ENCODE assay signal across 17 cellular contexts in the genomic region with DNA sequence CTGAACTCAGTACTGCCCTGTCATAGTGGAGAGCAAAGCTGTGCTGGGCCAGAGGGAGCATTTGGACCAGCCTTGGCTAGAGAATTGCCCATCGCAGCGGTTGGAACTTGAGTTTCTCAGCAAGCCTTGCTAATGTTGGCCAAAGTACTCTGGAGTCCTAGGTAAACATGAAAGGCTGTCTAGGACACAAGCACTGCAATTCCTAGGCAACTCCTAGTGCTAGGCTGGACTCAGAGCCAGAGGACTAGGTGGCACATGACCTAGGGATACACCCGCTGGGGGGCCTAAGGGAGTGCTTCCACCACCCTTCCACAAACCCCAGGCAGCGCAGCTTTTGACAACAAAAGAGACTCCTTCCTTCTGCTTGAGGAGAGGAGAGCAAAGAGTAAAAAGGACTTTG.
"Had no signal": no experiment of that assay in that cellular context is flagged by ENCODE, and none has a peak within 500 bp of the region (broad histone marks: within the 10 kb centered on the region; RNA-seq: fewer than 3 reads in every experiment).

No MANE protein-coding gene starts in this region.

- H3K36me3 ChIP-seq: neutrophil, right atrium auricular region, suprapubic skin had no signal

- H3K4me3 ChIP-seq: coronary artery, right atrium auricular region, skin epidermis, suprapubic skin had no signal

- H3K9me3 ChIP-seq: neutrophil, suprapubic skin had no signal

- H3K4me1 ChIP-seq: right atrium auricular region, suprapubic skin had no signal

- H3K27me3 Mint-ChIP-seq: activated naive CD4-positive, alpha-beta T cell treated with anti-CD3 and anti-CD28 coated beads, Interleukin-2, amount 50 U/mL, for 24 hours; naive thymus-derived CD4-positive, alpha-beta T cell; stimulated activated naive CD8-positive, alpha-beta T cell treated with anti-CD3 and anti-CD28 coated beads, Interleukin-15, Interleukin-2, amounts not matched to agents 100 ng/mL and 50 ng/mL, for 24 hours had no signal

- H3K4me3 Mint-ChIP-seq: activated naive CD4-positive, alpha-beta T cell treated with anti-CD3 and anti-CD28 coated beads, Interleukin-2, amount 50 U/mL, for 24 hours; stimulated activated naive CD8-positive, alpha-beta T cell treated with anti-CD3 and anti-CD28 coated beads, Interleukin-15, Interleukin-2, amounts not matched to agents 100 ng/mL and 50 ng/mL, for 24 hours had no signal

- DNase-seq: activated CD4-positive, alpha-beta T cell treated with anti-CD3 and anti-CD28 coated beads, Interleukin-2, amount 50 U/mL, for 48 hours; central memory CD4-positive, alpha-beta T cell; foreskin keratinocyte; head of caudate nucleus; naive thymus-derived CD4-positive, alpha-beta T cell; posterior cingulate gyrus; stimulated activated CD4-positive, alpha-beta T cell treated with anti-CD3 and anti-CD28 coated beads, Interleukin-4, amount 100 ng/mL, for 4 hours; stimulated activated CD8-positive, alpha-beta memory T cell treated with anti-CD3 and anti-CD28 coated beads, Interleukin-4, amount 100 ng/mL, for 48 hours; WERI-Rb-1 had no signal

- H3K27ac ChIP-seq: coronary artery, foreskin keratinocyte, neutrophil, right atrium auricular region, skin epidermis, suprapubic skin, WERI-Rb-1 had no signal

- H3K27me3 ChIP-seq: foreskin keratinocyte, neutrophil, right atrium auricular region, suprapubic skin had no signal

- H3K27ac Mint-ChIP-seq: activated naive CD4-positive, alpha-beta T cell treated with anti-CD3 and anti-CD28 coated beads, Interleukin-2, amount 50 U/mL, for 24 hours; activated T-helper 2 cell treated with anti-CD3 and anti-CD28 coated beads, Interferon-gamma antibody, Interleukin-2, Interleukin-4, amounts not matched to agents 10 μg/mL and 5 μg/mL and 100 μg/mL, durations not matched to agents 14 hours and 24 hours and 36 hours; stimulated activated naive CD8-positive, alpha-beta T cell treated with anti-CD3 and anti-CD28 coated beads, Interleukin-15, Interleukin-2, amounts not matched to agents 100 ng/mL and 50 ng/mL, for 24 hours had no signal

- H3K9me3 Mint-ChIP-seq: activated naive CD4-positive, alpha-beta T cell treated with anti-CD3 and anti-CD28 coated beads, Interleukin-2, amount 50 U/mL, for 24 hours; activated T-helper 2 cell treated with anti-CD3 and anti-CD28 coated beads, Interferon-gamma antibody, Interleukin-2, Interleukin-4, amounts not matched to agents 10 μg/mL and 5 μg/mL and 100 μg/mL, durations not matched to agents 14 hours and 24 hours and 36 hours; stimulated activated naive CD8-positive, alpha-beta T cell treated with anti-CD3 and anti-CD28 coated beads, Interleukin-15, Interleukin-2, amounts not matched to agents 100 ng/mL and 50 ng/mL, for 24 hours had no signal

- ATAC-seq: foreskin keratinocyte; naive thymus-derived CD4-positive, alpha-beta T cell had no signal
